In genomic region chr1:247268390-247269045, GRCh38 we compare ENCODE assay signal across 25 cellular contexts. TPM values are rescaled to one million over a fixed set of nuclear protein-coding genes. Genes with fewer than 3 reads are reported as not detected.
"Had no signal": no experiment of that assay in that cellular context is flagged by ENCODE, and none has a peak within 500 bp of the region (broad histone marks: within the 10 kb centered on the region; RNA-seq: fewer than 3 reads in every experiment).

No MANE protein-coding gene starts in this region.

- ATAC-seq: activated CD8-positive, alpha-beta T cell treated with anti-CD3 and anti-CD28 coated beads, Interleukin-2, amount 10 ng/mL, durations not matched to agents 7 days and 5 days; body of pancreas; left cardiac atrium; stimulated activated memory B cell treated with anti-CD40 and anti-IgM and Interleukin-4, amounts not matched to agents 10 μg/mL and 1 μg/mL and 100 μg/mL, for 72 hours; T-helper 17 cell had no signal

- H3K27me3 ChIP-seq: body of pancreas, esophagus muscularis mucosa, tibial nerve had no signal

- H3K36me3 ChIP-seq: esophagus muscularis mucosa, tibial nerve had no signal

- DNase-seq: activated B cell treated with CpG ODN at 0.5 μM for 24 hours; activated CD4-positive, alpha-beta T cell treated with anti-CD3 and anti-CD28 coated beads, Interleukin-2, amount 10 ng/mL, durations not matched to agents 24 days and 14 days; activated CD8-positive, alpha-beta memory T cell treated with anti-CD3 and anti-CD28 coated beads, Interleukin-2, amount 50 U/mL, for 4 hours; activated CD8-positive, alpha-beta T cell treated with anti-CD3 and anti-CD28 coated beads, Interleukin-2, amount 10 ng/mL, durations not matched to agents 7 days and 5 days; activated gamma-delta T cell; activated T-cell treated with anti-CD3 and anti-CD28 coated beads, Interleukin-2, amount 50 U/mL, for 48 hours; amygdala; body of pancreas; central memory CD4-positive, alpha-beta T cell; head of caudate nucleus; immature natural killer cell; left cardiac atrium; midbrain; stimulated activated CD4-positive, alpha-beta T cell treated with anti-CD3 and anti-CD28 coated beads, Interleukin-2, amount 100 ng/mL, for 48 hours; T-helper 17 cell had no signal

- H3K4me3 ChIP-seq: body of pancreas, coronary artery, esophagus muscularis mucosa, lung, tibial nerve had no signal

- H3K4me1 ChIP-seq: body of pancreas, esophagus muscularis mucosa, tibial nerve had no signal

- H3K27ac ChIP-seq: body of pancreas, coronary artery, esophagus muscularis mucosa, tibial nerve had no signal

RNA-seq across cellular contexts. Expression of gene VN1R5, which starts 12.6 kb away (rescaled TPM):
- total RNA-seq: activated B cell treated with CpG ODN at 0.5 μM for 24 hours; activated CD4-positive, alpha-beta T cell treated with anti-CD3 and anti-CD28 coated beads, Interleukin-2, amount 10 ng/mL, durations not matched to agents 24 days and 14 days; activated CD8-positive, alpha-beta T cell treated with anti-CD3 and anti-CD28 coated beads, Interleukin-2, amount 10 ng/mL, durations not matched to agents 7 days and 5 days; body of pancreas; esophagus muscularis mucosa; frontal cortex; left cardiac atrium; lung; neural crest cell; osteocyte; skeletal muscle tissue; subcutaneous adipose tissue; T-helper 17 cell; tibial nerve had no signal
- polyA plus RNA-seq: immature natural killer cell, lung had no signal
